In genomic region chr9:72486606-72486955, GRCh38 we compare ENCODE assay signal across 25 cellular contexts. TPM values are rescaled to one million over a fixed set of nuclear protein-coding genes. Genes with fewer than 3 reads are reported as not detected.
"Had no signal": no experiment of that assay in that cellular context is flagged by ENCODE, and none has a peak within 500 bp of the region (broad histone marks: within the 10 kb centered on the region; RNA-seq: fewer than 3 reads in every experiment).

No MANE protein-coding gene starts in this region.

- H3K27me3 Mint-ChIP-seq: activated CD4-positive, alpha-beta memory T cell treated with anti-CD3 and anti-CD28 coated beads, Interleukin-2, amount 10 ng/mL, durations not matched to agents 7 days and 5 days; activated naive CD8-positive, alpha-beta T cell; activated T-helper 17 cell treated with anti-CD3 and anti-CD28 coated beads, Interleukin-2, amount 50 U/mL, for 72 hours had no signal

- H3K9me2 ChIP-seq: SK-N-SH had no signal

- H3K9ac ChIP-seq: KMS-11, SK-N-SH had no signal

- H3K27ac ChIP-seq: KMS-11, VCaP had no signal

- H3K36me3 ChIP-seq: MG63 had no signal

- H3K9me3 Mint-ChIP-seq: activated CD4-positive, alpha-beta memory T cell treated with anti-CD3 and anti-CD28 coated beads, Interleukin-2, amount 10 ng/mL, durations not matched to agents 7 days and 5 days; activated CD4-positive, alpha-beta T cell treated with anti-CD3 and anti-CD28 coated beads, Interleukin-2, amount 10 ng/mL, durations not matched to agents 7 days and 5 days; activated naive CD4-positive, alpha-beta T cell treated with anti-CD3 and anti-CD28 coated beads for 36 hours; activated T-helper 17 cell treated with anti-CD3 and anti-CD28 coated beads, Interleukin-2, amount 50 U/mL, for 72 hours; central memory CD8-positive, alpha-beta T cell had no signal

- H3K4me1 Mint-ChIP-seq: activated CD4-positive, alpha-beta memory T cell treated with anti-CD3 and anti-CD28 coated beads, Interleukin-2, amount 10 ng/mL, durations not matched to agents 7 days and 5 days; activated CD4-positive, alpha-beta T cell treated with anti-CD3 and anti-CD28 coated beads, Interleukin-2, amount 10 ng/mL, durations not matched to agents 7 days and 5 days; activated T-helper 17 cell treated with anti-CD3 and anti-CD28 coated beads, Interleukin-2, amount 50 U/mL, for 72 hours; central memory CD8-positive, alpha-beta T cell had no signal

- H3K4me3 ChIP-seq: MG63 had no signal

- DNase-seq: activated CD4-positive, alpha-beta memory T cell treated with anti-CD3 and anti-CD28 coated beads, Interleukin-2, amount 10 ng/mL, durations not matched to agents 7 days and 5 days; activated CD4-positive, alpha-beta T cell treated with anti-CD3 and anti-CD28 coated beads, Interleukin-2, amount 10 ng/mL, durations not matched to agents 7 days and 5 days; activated CD4-positive, CD25-positive, alpha-beta regulatory T cell; activated gamma-delta T cell; activated naive CD4-positive, alpha-beta T cell treated with anti-CD3 and anti-CD28 coated beads for 36 hours; activated T-cell treated with anti-CD3 and anti-CD28 coated beads for 4 hours; activated T-cell treated with anti-CD3 and anti-CD28 coated beads, Interleukin-2, amount 50 U/mL, for 48 hours; MG63; MV-4-11; NCI-H1105; NCI-H1436; NCI-H1694 treated with DMSO at 0.1 percent for 48 hours; NCI-H510A treated with DMSO at 0.1 percent for 48 hours; SHP77 treated with DMSO at 0.1 percent for 48 hours; SK-N-SH; T-helper 1 cell had no signal

- H3K36me3 Mint-ChIP-seq: activated naive CD8-positive, alpha-beta T cell; brain had no signal

- H3K9me3 ChIP-seq: MG63, SK-N-SH had no signal

- H3K27ac Mint-ChIP-seq: activated CD4-positive, alpha-beta memory T cell treated with anti-CD3 and anti-CD28 coated beads, Interleukin-2, amount 10 ng/mL, durations not matched to agents 7 days and 5 days; activated CD4-positive, alpha-beta T cell treated with anti-CD3 and anti-CD28 coated beads, Interleukin-2, amount 10 ng/mL, durations not matched to agents 7 days and 5 days; activated naive CD4-positive, alpha-beta T cell treated with anti-CD3 and anti-CD28 coated beads for 36 hours; activated naive CD8-positive, alpha-beta T cell; activated T-helper 17 cell treated with anti-CD3 and anti-CD28 coated beads, Interleukin-2, amount 50 U/mL, for 72 hours; brain had no signal

- H3K4me3 Mint-ChIP-seq: activated CD4-positive, alpha-beta memory T cell treated with anti-CD3 and anti-CD28 coated beads, Interleukin-2, amount 10 ng/mL, durations not matched to agents 7 days and 5 days; activated CD4-positive, alpha-beta T cell treated with anti-CD3 and anti-CD28 coated beads, Interleukin-2, amount 10 ng/mL, durations not matched to agents 7 days and 5 days; activated naive CD4-positive, alpha-beta T cell treated with anti-CD3 and anti-CD28 coated beads for 36 hours; activated naive CD8-positive, alpha-beta T cell; activated T-helper 17 cell treated with anti-CD3 and anti-CD28 coated beads, Interleukin-2, amount 50 U/mL, for 72 hours; brain; central memory CD8-positive, alpha-beta T cell had no signal

- H3K4me2 ChIP-seq: KMS-11, SK-N-SH had no signal

- H3K27me3 ChIP-seq: MG63 had no signal

RNA-seq across cellular contexts. Expression of gene TMC1, which starts 34.8 kb away (rescaled TPM):
- total RNA-seq: activated CD4-positive, alpha-beta T cell treated with anti-CD3 and anti-CD28 coated beads, Interleukin-2, amount 10 ng/mL, durations not matched to agents 7 days and 5 days; activated CD8-positive, alpha-beta memory T cell treated with anti-CD3 and anti-CD28 coated beads for 36 hours; activated naive CD4-positive, alpha-beta T cell treated with anti-CD3 and anti-CD28 coated beads for 36 hours; astrocyte; T-helper 2 cell treated with Interferon-gamma antibody and Interleukin-4, amounts not matched to agents 100 ng/mL and 5 ng/mL, for 36 hours had no signal
- polyA plus RNA-seq: SK-N-SH had no signal
